In the genomic region with DNA sequence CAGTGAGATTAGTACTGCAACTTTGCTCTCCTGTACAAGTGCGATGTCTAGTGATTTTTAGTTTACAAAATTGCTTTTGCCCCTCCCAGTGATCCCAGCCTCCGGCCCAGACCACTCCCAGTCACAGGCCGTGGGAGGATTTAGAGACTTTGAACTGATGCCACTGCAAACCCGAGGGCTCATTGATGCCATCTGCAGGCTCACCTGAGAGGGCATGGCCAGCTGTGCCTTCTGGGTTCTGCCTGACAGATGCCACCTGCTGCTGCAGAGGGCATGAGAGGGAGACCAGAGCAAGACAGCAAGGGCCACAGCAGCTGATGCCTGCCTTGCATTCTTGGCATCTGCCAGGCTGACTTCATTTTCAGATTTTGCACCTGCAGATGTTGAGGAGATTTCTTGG, we compare ENCODE assay signal across 23 cellular contexts.
DNase-seq lines count a peak whose midpoint lies in the region; TF ChIP-seq lines count a peak whose summit lies in the region.
"Had no signal": no experiment of that assay in that cellular context is flagged by ENCODE, and none has a peak within 500 bp of the region (broad histone marks: within the 10 kb centered on the region; RNA-seq: fewer than 3 reads in every experiment).

No MANE protein-coding gene starts in this region.

- no peak overlapping the region for H3K4me3 ChIP-seq in Loucy (ENCODE audit: low read length, poor library complexity, severe bottlenecking)
- H3K4me3 ChIP-seq: dorsolateral prefrontal cortex, SK-N-MC had no signal

- H3K27ac Mint-ChIP-seq in glutamatergic neuron (ENCODE audit: unreplicated experiment) (peak overlapping the region; percentile 45), nephron progenitor cell (no peak overlapping the region)
- H3K27ac Mint-ChIP-seq: activated CD8-positive, alpha-beta T cell treated with anti-CD3 and anti-CD28 coated beads, Interleukin-2, amount 10 ng/mL, durations not matched to agents 7 days and 5 days; activated naive CD4-positive, alpha-beta T cell treated with anti-CD3 and anti-CD28 coated beads, Interleukin-2, amount 10 ng/mL, durations not matched to agents 7 days and 5 days; activated T-cell treated with anti-CD3 and anti-CD28 coated beads, Interleukin-2, amount 50 U/mL, for 24 hours had no signal

- H3K36me3 Mint-ChIP-seq in glutamatergic neuron (ENCODE audit: unreplicated experiment) (no peaks in the 10 kb centered on the region), nephron progenitor cell (ENCODE audit: low read depth) (no peaks in the 10 kb centered on the region)
- H3K36me3 Mint-ChIP-seq: activated naive CD4-positive, alpha-beta T cell treated with anti-CD3 and anti-CD28 coated beads, Interleukin-2, amount 10 ng/mL, durations not matched to agents 7 days and 5 days had no signal

- H3K9me3 Mint-ChIP-seq in glutamatergic neuron (ENCODE audit: unreplicated experiment) (peaks cover 10% of the 10 kb centered on the region), nephron progenitor cell (no peaks in the 10 kb centered on the region)
- H3K9me3 Mint-ChIP-seq: activated naive CD4-positive, alpha-beta T cell treated with anti-CD3 and anti-CD28 coated beads, Interleukin-2, amount 10 ng/mL, durations not matched to agents 7 days and 5 days; activated T-cell treated with anti-CD3 and anti-CD28 coated beads, Interleukin-2, amount 50 U/mL, for 24 hours had no signal

- no peaks in the 10 kb centered on the region for H3K27me3 ChIP-seq in Loucy (ENCODE audit: insufficient read depth, low read length, poor library complexity, severe bottlenecking)
- H3K27me3 ChIP-seq: dorsolateral prefrontal cortex had no signal

- no peaks in the 10 kb centered on the region for H3K4me1 ChIP-seq in Loucy (ENCODE audit: insufficient read depth, low read length, poor library complexity, severe bottlenecking)
- H3K4me1 ChIP-seq: Caco-2 had no signal

- H3K4me2 ChIP-seq in Loucy (ENCODE audit: low read depth, low read length, poor library complexity, severe bottlenecking): no peak overlapping the region

- TF ChIP-seq CTCF in Loucy (conservative IDR thresholded peaks at IDR 0.05; ENCODE audit: low read length): peak; percentile 21; the same call in 1 of the 2 replicates
- TF ChIP-seq CTCF in glutamatergic neuron (IDR thresholded peaks at IDR 0.05; ENCODE audit: partially characterized antibody, unreplicated experiment): no peak
- no peak for TF ChIP-seq CTCF in nephron progenitor cell (IDR thresholded peaks at IDR 0.05)

- no peak overlapping the region for H3K9ac ChIP-seq in Loucy (ENCODE audit: low read depth, low read length, poor library complexity, severe bottlenecking)

- no peaks in the 10 kb centered on the region for H3K79me2 ChIP-seq in Loucy (ENCODE audit: insufficient read depth, low read length)

- H3F3A ChIP-seq in Loucy (ENCODE audit: low read depth): no peaks in the 10 kb centered on the region

- H3K9me3 ChIP-seq in Loucy (ENCODE audit: insufficient read depth, low read depth, low read length): no peaks in the 10 kb centered on the region
- H3K9me3 ChIP-seq: Caco-2 had no signal

- H3K36me3 ChIP-seq in Loucy (ENCODE audit: insufficient read depth, low read length): no peaks in the 10 kb centered on the region

- peaks cover 6% of the 10 kb centered on the region for H3K4me1 Mint-ChIP-seq in glutamatergic neuron (ENCODE audit: low read depth, unreplicated experiment)
- no peaks in the 10 kb centered on the region for H3K4me1 Mint-ChIP-seq in nephron progenitor cell
- H3K4me1 Mint-ChIP-seq: activated naive CD4-positive, alpha-beta T cell treated with anti-CD3 and anti-CD28 coated beads, Interleukin-2, amount 10 ng/mL, durations not matched to agents 7 days and 5 days had no signal

- DNase-seq in DMS153 (lab: John Stamatoyannopoulos, UW): peak; percentile 68
- peak; percentile 76 for DNase-seq in NCI-H774 (lab: John Stamatoyannopoulos, UW)
- peak; percentile 28 for DNase-seq in glutamatergic neuron
- DNase-seq in NCI-H1930 (lab: John Stamatoyannopoulos, UW): no peak
- DNase-seq in nephron progenitor cell: no peak
- no peak for DNase-seq in ecto neural progenitor cell (ENCODE audit: low spot score)
- no peak for DNase-seq in T-helper 1 cell
- DNase-seq: activated CD8-positive, alpha-beta T cell treated with anti-CD3 and anti-CD28 coated beads, Interleukin-2, amount 10 ng/mL, durations not matched to agents 7 days and 5 days; activated naive CD4-positive, alpha-beta T cell treated with anti-CD3 and anti-CD28 coated beads, Interleukin-2, amount 10 ng/mL, durations not matched to agents 7 days and 5 days; activated T-cell treated with anti-CD3 and anti-CD28 coated beads, Interleukin-2, amount 50 U/mL, for 24 hours; AML-193; aorta; Caco-2; central memory CD4-positive, alpha-beta T cell; dorsolateral prefrontal cortex; foreskin fibroblast; hippocampal formation; MM.1S; NCI-H2107; occipital lobe; right cardiac atrium had no signal

- H3K27me3 Mint-ChIP-seq in glutamatergic neuron (ENCODE audit: unreplicated experiment) (peaks cover 2% of the 10 kb centered on the region), nephron progenitor cell (ENCODE audit: low read depth, poor library complexity) (peaks cover 22% of the 10 kb centered on the region)
- H3K27me3 Mint-ChIP-seq: activated naive CD4-positive, alpha-beta T cell treated with anti-CD3 and anti-CD28 coated beads, Interleukin-2, amount 10 ng/mL, durations not matched to agents 7 days and 5 days; activated T-cell treated with anti-CD3 and anti-CD28 coated beads, Interleukin-2, amount 50 U/mL, for 24 hours had no signal

- peak overlapping the region; percentile 68 for H3K4me3 Mint-ChIP-seq in glutamatergic neuron (ENCODE audit: unreplicated experiment)
- no peak overlapping the region for H3K4me3 Mint-ChIP-seq in nephron progenitor cell
- H3K4me3 Mint-ChIP-seq: activated CD8-positive, alpha-beta T cell treated with anti-CD3 and anti-CD28 coated beads, Interleukin-2, amount 10 ng/mL, durations not matched to agents 7 days and 5 days; activated naive CD4-positive, alpha-beta T cell treated with anti-CD3 and anti-CD28 coated beads, Interleukin-2, amount 10 ng/mL, durations not matched to agents 7 days and 5 days; activated T-cell treated with anti-CD3 and anti-CD28 coated beads, Interleukin-2, amount 50 U/mL, for 24 hours had no signal

- H2AFZ ChIP-seq in Loucy (ENCODE audit: low read length): no peak overlapping the region

- no peaks in the 10 kb centered on the region for H3K9me2 ChIP-seq in Loucy (replicated peaks; ENCODE audit: low read depth, low read length)

- no peaks in the 10 kb centered on the region for H4K20me1 ChIP-seq in Loucy (ENCODE audit: insufficient read depth, low read length, poor library complexity, severe bottlenecking)

Comparison
In these comparisons a context has a peak if more than half of its experiments do, and no peak if none do; other contexts are left out.
1. DNase-seq: peak in DMS153 (single experiment), NCI-H774 (single experiment) and glutamatergic neuron (single experiment); none in NCI-H1930 (0 of 2), nephron progenitor cell (single experiment), ecto neural progenitor cell (single experiment) and T-helper 1 cell (0 of 5).